8 cellular contexts compared by ENCODE assay signal in the genomic region with DNA sequence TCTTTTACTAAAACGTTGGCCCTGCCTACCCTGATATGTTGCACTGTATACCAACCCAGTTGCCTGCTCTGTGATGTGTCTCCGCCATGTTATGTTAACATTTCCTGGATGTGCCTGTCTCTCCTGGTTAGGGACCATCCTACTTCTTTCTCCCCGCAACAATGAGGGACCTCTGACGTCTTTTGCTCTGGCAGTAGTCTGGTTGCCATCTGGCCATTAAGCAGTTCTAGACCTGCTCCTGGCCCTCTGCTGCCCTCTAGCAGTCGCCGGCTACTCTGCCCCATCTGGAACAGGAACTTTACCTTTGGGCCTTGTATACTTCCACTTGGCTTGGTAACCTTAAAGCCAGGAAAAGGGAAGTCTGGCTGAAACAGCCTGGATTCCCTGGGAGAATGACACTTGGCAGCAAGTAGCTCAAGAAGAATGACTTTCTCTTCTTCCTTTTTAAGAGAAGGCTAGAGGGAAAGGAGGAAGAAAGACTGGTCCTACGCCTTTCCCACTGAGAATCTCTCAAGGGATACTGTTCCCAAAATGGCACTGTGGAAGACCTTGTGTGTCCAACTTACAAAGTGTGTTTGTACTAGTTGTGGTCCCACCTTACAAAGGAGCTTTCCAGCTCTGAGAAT.
DNase-seq lines count a peak whose midpoint lies in the region; ATAC-seq and TF ChIP-seq lines count a peak whose summit lies in the region.

No MANE protein-coding gene starts in this region.

- no peaks in the 10 kb centered on the region for H3K4me1 ChIP-seq in body of pancreas
- H3K4me1 ChIP-seq in right lobe of liver: no peaks in the 10 kb centered on the region

- peak; percentile 30 for DNase-seq in AG20443 (ENCODE audit: low spot score)
- DNase-seq in HT-29 (ENCODE audit: low spot score): peak; percentile 79
- peak; percentile 62 for DNase-seq in RPMI7951 (ENCODE audit: low read depth)
- peak; percentile 57 to 79 (median 70) for DNase-seq in body of pancreas
- peak; percentile 57 to 68 (median 67) for DNase-seq in right lobe of liver
- no peak for DNase-seq in cerebellum (ENCODE audit: low spot score)

- H3K9me3 ChIP-seq in body of pancreas (no peaks in the 10 kb centered on the region), right lobe of liver (no peaks in the 10 kb centered on the region)

- no peak for TF ChIP-seq POLR2A in body of pancreas (IDR thresholded peaks at IDR 0.05)
- TF ChIP-seq POLR2A in right lobe of liver (IDR thresholded peaks at IDR 0.05): no peak

- peak; percentile 76 for ATAC-seq in GM18511 (IDR thresholded peaks at IDR 0.05; ENCODE audit: unreplicated experiment)
- ATAC-seq in body of pancreas: peak; percentile 75
- peak; percentile 89 to 98 (median 96) for ATAC-seq in right lobe of liver
- ATAC-seq in HG03342 (IDR thresholded peaks at IDR 0.05; ENCODE audit: unreplicated experiment): no peak

- H3K27me3 ChIP-seq in body of pancreas (no peaks in the 10 kb centered on the region), right lobe of liver (peaks cover 0 to 8% of the 10 kb centered on the region in 2 donors)

- TF ChIP-seq CTCF in body of pancreas (IDR thresholded peaks at IDR 0.05): peak; percentile 39 to 74 (median 62)
- TF ChIP-seq CTCF in right lobe of liver (IDR thresholded peaks at IDR 0.05): peak; percentile 60 to 78 (median 72)

- H3K27ac ChIP-seq in body of pancreas (no peak overlapping the region), right lobe of liver (no peak overlapping the region)

- intact Hi-C loops in body of pancreas (cut with DNase I): no loop called here
- intact Hi-C loops in right lobe of liver (cut with DNase I): loop anchor here in 1 of 2 donors (5.0 kb wide), 1 partner anchor 130 kb away; no protein-coding TSS in a partner anchor

- H3K4me3 ChIP-seq in body of pancreas (no peak overlapping the region), right lobe of liver (no peak overlapping the region)

- no peaks in the 10 kb centered on the region for H3K36me3 ChIP-seq in body of pancreas (replicated peaks in 1 of 2; ENCODE audit: insufficient read depth in 1 of 2, low read depth in 2 of 2)
- no peaks in the 10 kb centered on the region for H3K36me3 ChIP-seq in right lobe of liver

- 37 to 51% methylated on average over 7 of the region's 7 CpGs for WGBS in body of pancreas, 2 donors
- WGBS in right lobe of liver (ENCODE audit: insufficient coverage, low coverage, low lambda C conversion rate, missing lambda C conversion rate): 22% methylated on average over 6 of the region's 7 CpGs
